9 cellular contexts compared by ENCODE assay signal in genomic region chr3:170751083-170751893, GRCh38.
DNase-seq lines count a peak whose midpoint lies in the region; ATAC-seq, FAIRE-seq and TF ChIP-seq lines count a peak whose summit lies in the region.
"Had no signal": no experiment of that assay in that cellular context is flagged by ENCODE, and none has a peak within 500 bp of the region (broad histone marks: within the 10 kb centered on the region; RNA-seq: fewer than 3 reads in every experiment).

No MANE protein-coding gene starts in this region.

- in situ Hi-C loops in astrocyte of the spinal cord (cut with HindIII; ENCODE audit: low sequenced_read_pairs) = no loop called here
- in situ Hi-C loops in GM13976 (cut with MboI; ENCODE audit: low sequenced_read_pairs, unreplicated experiment) = no loop called here

- no peak overlapping the region for H2AFZ ChIP-seq in keratinocyte (ENCODE audit: control insufficient read depth, low read length)

- no peaks in the 10 kb centered on the region for H4K20me1 ChIP-seq in keratinocyte (ENCODE audit: control insufficient read depth, extremely low read depth, insufficient read depth, low read length)

- peak overlapping the region; percentile 73 for H3K27ac ChIP-seq in keratinocyte (ENCODE audit: control insufficient read depth, insufficient read depth, low read length)

- H3K4me3 ChIP-seq in astrocyte of the spinal cord (ENCODE audit: low read depth, low read length) (no peak overlapping the region), keratinocyte (ENCODE audit: control insufficient read depth in 2 of 3, extremely low read depth in 1 of 3, insufficient read depth in 2 of 3, low read depth in 1 of 3, low read length in 3 of 3) (no peak overlapping the region)

- peak; percentile 89 for FAIRE-seq in keratinocyte (lab: Jason Lieb, UNC)

- H3K4me1 ChIP-seq in keratinocyte (ENCODE audit: control insufficient read depth, extremely low read depth, insufficient read depth, low read length) = peaks cover 50% of the 10 kb centered on the region

- no peaks in the 10 kb centered on the region for H3K9me3 ChIP-seq in keratinocyte (ENCODE audit: control insufficient read depth, low read depth, low read length)

- no peaks in the 10 kb centered on the region for H3K79me2 ChIP-seq in keratinocyte (ENCODE audit: control insufficient read depth, insufficient read depth, low read length)

- DNase-seq in NCI-H2107 treated with DMSO at 0.1 percent for 48 hours (lab: John Stamatoyannopoulos, UW; ENCODE audit: unreplicated experiment) = peak; percentile 33
- no peak for DNase-seq in NCI-H2107 (lab: John Stamatoyannopoulos, UW)
- DNase-seq in astrocyte of the spinal cord (ENCODE audit: low read depth, low spot score) = peak; percentile 90
- no peak for DNase-seq in keratinocyte (ENCODE audit: low read depth, low spot score)
- peak; percentile 61 for DNase-seq in ureter (ENCODE audit: low spot score)
- DNase-seq in GM13976 (ENCODE audit: low spot score) = no peak
- DNase-seq: NCI-H187 treated with DMSO at 0.1 percent for 48 hours had no signal

- TF ChIP-seq CTCF in astrocyte of the spinal cord (IDR thresholded peaks at IDR 0.05; ENCODE audit: low read depth, low read length) = no peak
- no peak for TF ChIP-seq CTCF in keratinocyte (optimal IDR thresholded peaks at IDR 0.05 in 1 of 3, IDR thresholded peaks at IDR 0.05 in 1 of 3, conservative IDR thresholded peaks at IDR 0.05 in 1 of 3; ENCODE audit: extremely low read depth in 1 of 3, insufficient read depth in 2 of 3, low read length in 3 of 3)
- no peak for TF ChIP-seq CTCF in GM13976 (IDR thresholded peaks at IDR 0.05; ENCODE audit: borderline replicate concordance, control extremely low read depth, extremely low read depth, insufficient read depth, missing control alignments)

- dilution Hi-C loops in keratinocyte (cut with MboI; ENCODE audit: extremely low pct_ligation_motif_present, low sequenced_read_pairs) = no loop called here

- H3K4me2 ChIP-seq in keratinocyte (ENCODE audit: control insufficient read depth, extremely low read depth, insufficient read depth, low read depth, low read length) = peak overlapping the region; percentile 47

- ATAC-seq in HG02763 (IDR thresholded peaks at IDR 0.05; ENCODE audit: unreplicated experiment) (no peak), GM21737 (IDR thresholded peaks at IDR 0.05; ENCODE audit: unreplicated experiment) (no peak)

- peak overlapping the region; percentile 10 for H3K9ac ChIP-seq in keratinocyte (ENCODE audit: control insufficient read depth, extremely low read depth, insufficient read depth, low read length)

- no peaks in the 10 kb centered on the region for H3K36me3 ChIP-seq in keratinocyte (ENCODE audit: control insufficient read depth in 2 of 2, extremely low read depth in 1 of 2, insufficient read depth in 2 of 2, low read length in 2 of 2)

- no peaks in the 10 kb centered on the region for H3K9me1 ChIP-seq in keratinocyte (ENCODE audit: control insufficient read depth, extremely low read depth, insufficient read depth, low read length)

- H3K27me3 ChIP-seq in keratinocyte (ENCODE audit: control insufficient read depth, extremely low read depth, insufficient read depth, low read length) = no peaks in the 10 kb centered on the region

Comparison
In these comparisons a context has a peak if more than half of its experiments do, and no peak if none do; other contexts are left out.
1. DNase-seq: peak in NCI-H2107 treated with DMSO at 0.1 percent for 48 hours (single experiment), astrocyte of the spinal cord (single experiment) and ureter (single experiment); none in NCI-H2107 (single experiment), keratinocyte (single experiment) and GM13976 (single experiment).